Comparison of ENCODE assay signal across 15 cellular contexts in the genomic region with DNA sequence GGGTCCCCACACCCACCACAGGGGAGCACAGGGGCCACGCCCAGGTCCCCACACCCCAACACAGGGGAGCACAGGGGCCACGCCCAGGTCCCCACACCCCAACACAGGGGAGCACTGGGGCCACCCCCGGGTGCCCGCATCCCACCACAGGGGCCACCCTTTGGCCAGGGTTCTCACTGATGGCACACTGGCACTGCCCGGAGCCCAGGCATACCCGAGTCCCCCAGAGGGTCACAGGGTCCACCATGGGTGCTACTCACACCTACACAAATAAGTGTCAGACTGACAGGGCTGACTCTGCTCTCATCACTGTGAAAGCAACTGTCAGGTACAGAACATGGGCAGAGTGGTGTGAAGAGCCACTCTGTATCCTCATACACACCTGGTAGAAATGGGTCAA.
"Had no signal": no experiment of that assay in that cellular context is flagged by ENCODE, and none has a peak within 500 bp of the region (broad histone marks: within the 10 kb centered on the region; RNA-seq: fewer than 3 reads in every experiment).

No MANE protein-coding gene starts in this region.

- H3K36me3 Mint-ChIP-seq: natural killer cell had no signal

- H3K4me3 Mint-ChIP-seq: effector memory CD8-positive, alpha-beta T cell; natural killer cell; neural crest cell had no signal

- ATAC-seq: effector memory CD8-positive, alpha-beta T cell; gastrocnemius medialis; left ventricle myocardium superior; lower lobe of right lung; natural killer cell; sciatic nerve had no signal

- H3K27me3 Mint-ChIP-seq: effector memory CD8-positive, alpha-beta T cell had no signal

- DNase-seq: cortex of kidney; effector memory CD8-positive, alpha-beta T cell; gastrocnemius medialis; head of caudate nucleus; left ventricle myocardium superior; lower lobe of right lung; natural killer cell; stimulated activated CD4-positive, alpha-beta T cell treated with anti-CD3 and anti-CD28 coated beads, Interleukin-12 subunit alpha, Interleukin-12 subunit beta, amount 100 ng/mL, for 4 hours; stimulated activated CD4-positive, alpha-beta T cell treated with anti-CD3 and anti-CD28 coated beads, Interleukin-1b, Interleukin-23, amount 100 ng/mL, for 48 hours; stimulated activated CD4-positive, alpha-beta T cell treated with anti-CD3 and anti-CD28 coated beads, Interleukin-4, amount 100 ng/mL, for 1 hour; stimulated activated CD8-positive, alpha-beta memory T cell treated with anti-CD3 and anti-CD28 coated beads, Interleukin-4, amount 100 ng/mL, for 48 hours; stimulated activated naive CD4-positive, alpha-beta T cell treated with Interleukin-2 at 50 U/mL for 16 hours; uterus had no signal

- H3K4me1 Mint-ChIP-seq: neural crest cell had no signal

- H3K9me3 Mint-ChIP-seq: effector memory CD8-positive, alpha-beta T cell; natural killer cell; neural crest cell had no signal

- H3K27ac Mint-ChIP-seq: effector memory CD8-positive, alpha-beta T cell; natural killer cell had no signal
